ENCODE assay signal across 1 cellular context in genomic region chr12:95131589-95132335, GRCh38.
TF ChIP-seq lines count a peak whose summit lies in the region.

No MANE protein-coding gene starts in this region.

TF ChIP-seq in K562, 482 proteins besides CTCF, POLR2A, EP300 and RAD21:
- TF ChIP-seq CEBPG (CRISPR knock-in tag; IDR thresholded peaks at IDR 0.05) (no peak), CEBPG (tag; conservative IDR thresholded peaks at IDR 0.05 in 1 of 2, IDR thresholded peaks at IDR 0.05 in 1 of 2) (peak in 1 of 2 experiments; percentile 83; a peak in 2 of 4 replicates), THAP7 (CRISPR knock-in tag; IDR thresholded peaks at IDR 0.05) (no peak), ZNF445 (CRISPR knock-in tag; IDR thresholded peaks at IDR 0.05; ENCODE audit: low read depth) (no peak), PATZ1 (CRISPR knock-in tag; IDR thresholded peaks at IDR 0.05; ENCODE audit: borderline replicate concordance) (no peak), CEBPB (tag; IDR thresholded peaks at IDR 0.05) (peak; percentile 61)
TF ChIP-seq in K562: peak in this region for 2.
